Comparison of ENCODE assay signal across 8 cellular contexts in the genomic region with DNA sequence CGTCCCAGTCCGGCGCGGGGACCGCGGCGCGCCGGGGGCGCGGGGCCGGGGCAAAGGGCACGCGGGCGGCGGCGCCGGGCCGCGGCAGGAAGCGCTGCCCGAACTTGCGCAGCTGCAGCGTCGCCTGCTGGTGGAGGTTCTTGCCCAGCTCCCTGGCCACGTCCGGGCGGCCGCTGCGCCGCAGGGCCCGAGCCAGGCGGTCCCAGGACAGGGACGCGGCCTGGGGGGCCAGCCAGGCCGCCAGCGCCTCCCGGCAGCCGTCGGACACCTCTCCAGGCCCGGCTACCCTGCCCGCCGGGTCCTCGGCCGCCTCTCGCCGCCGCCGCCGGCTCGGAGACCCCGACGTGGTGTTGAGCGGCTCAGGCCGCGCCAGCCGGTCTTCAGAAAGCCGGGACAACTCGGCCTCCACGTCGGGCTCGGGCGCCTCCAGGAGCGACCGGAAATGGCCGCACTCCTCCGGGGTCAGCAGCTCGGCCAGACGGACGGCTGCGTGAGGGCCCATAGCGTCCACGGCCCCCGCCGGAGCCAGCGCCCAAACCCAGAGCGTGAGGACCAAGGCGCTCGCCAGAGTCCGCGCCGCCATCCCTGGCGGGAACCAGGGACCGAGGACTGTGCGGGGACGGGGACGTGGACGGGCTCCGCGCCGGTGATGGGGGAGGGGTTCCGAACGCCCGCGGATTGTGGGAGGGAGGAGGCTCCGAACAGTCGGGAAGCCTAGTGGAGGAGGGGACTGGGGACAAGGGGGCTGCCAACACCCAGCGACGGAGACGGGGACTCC. TPM values are rescaled to one million over a fixed set of nuclear protein-coding genes. Genes with fewer than 3 reads are reported as not detected.
DNase-seq lines count a peak whose midpoint lies in the region; ATAC-seq and TF ChIP-seq lines count a peak whose summit lies in the region.

No MANE protein-coding gene starts in this region.

- peaks cover 0 to 4% of the 10 kb centered on the region in 2 donors for H3K4me1 ChIP-seq in esophagus (ENCODE audit: control insufficient read depth in 2 of 2, insufficient read depth in 2 of 2, low read length in 1 of 2)
- H3K4me1 ChIP-seq in mucosa of descending colon (ENCODE audit: low read depth), result peaks cover 8% of the 10 kb centered on the region

- peak; percentile 97 for ATAC-seq in mucosa of descending colon
- ATAC-seq in HG02938 (IDR thresholded peaks at IDR 0.05; ENCODE audit: unreplicated experiment), result no peak

- H3K27ac Mint-ChIP-seq in activated T-cell treated with anti-CD3 and anti-CD28 coated beads, Interleukin-2, amount 50 U/mL, for 24 hours, result peak overlapping the region; percentile 61

- H3K9me3 Mint-ChIP-seq in activated T-cell treated with anti-CD3 and anti-CD28 coated beads, Interleukin-2, amount 50 U/mL, for 24 hours, result no peaks in the 10 kb centered on the region

- intact Hi-C loops in mucosa of descending colon (cut with DNase I, micrococcal nuclease), result no loop called here

- peaks cover 9% of the 10 kb centered on the region for H3K4me1 Mint-ChIP-seq in activated T-cell treated with anti-CD3 and anti-CD28 coated beads, Interleukin-2, amount 50 U/mL, for 24 hours (ENCODE audit: low read depth)

- peaks cover 0 to 2% of the 10 kb centered on the region in 2 donors for H3K27me3 ChIP-seq in esophagus (ENCODE audit: control insufficient read depth in 1 of 2, insufficient read depth in 2 of 2, low read length in 2 of 2)

- H3K9me3 ChIP-seq in esophagus (ENCODE audit: control insufficient read depth in 2 of 2, insufficient read depth in 1 of 2, low read depth in 1 of 2, low read length in 1 of 2), result no peaks in the 10 kb centered on the region
- no peaks in the 10 kb centered on the region for H3K9me3 ChIP-seq in mucosa of descending colon

- H3K27me3 Mint-ChIP-seq in activated T-cell treated with anti-CD3 and anti-CD28 coated beads, Interleukin-2, amount 50 U/mL, for 24 hours, result peaks cover 8% of the 10 kb centered on the region

- H3K4me3 Mint-ChIP-seq in activated T-cell treated with anti-CD3 and anti-CD28 coated beads, Interleukin-2, amount 50 U/mL, for 24 hours, result peak overlapping the region; percentile 74

- 4% methylated on average over 84 to 100 of the region's 100 CpGs for WGBS in esophagus, 2 donors

- in situ Hi-C loops in GM13976 (cut with MboI; ENCODE audit: low sequenced_read_pairs, unreplicated experiment), result no loop called here

- TF ChIP-seq CTCF in GM13976 (IDR thresholded peaks at IDR 0.05; ENCODE audit: borderline replicate concordance, control extremely low read depth, extremely low read depth, insufficient read depth, missing control alignments) (peak; percentile 72), mucosa of descending colon (IDR thresholded peaks at IDR 0.05) (peak; percentile 73)

- peak overlapping the region; percentile 27 to 59 for H3K27ac ChIP-seq in esophagus (ENCODE audit: low read depth in 2 of 2, low read length in 1 of 2)

- DNase-seq in GM13976 (ENCODE audit: low spot score), result peak; percentile 86
- peak; percentile 20 for DNase-seq in NCI-H526 treated with DMSO at 0.1 percent for 48 hours (lab: John Stamatoyannopoulos, UW)
- peak; percentile 84 for DNase-seq in activated T-cell treated with anti-CD3 and anti-CD28 coated beads, Interleukin-2, amount 50 U/mL, for 24 hours
- DNase-seq in mucosa of descending colon, result peak; percentile 87 to 93 (median 92)
- DNase-seq in stimulated activated CD8-positive, alpha-beta memory T cell treated with anti-CD3 and anti-CD28 coated beads, Interleukin-4, amount 100 ng/mL, for 4 hours (ENCODE audit: low read depth in 2 of 2, low spot score in 1 of 2), result peak; percentile 15 to 46
- DNase-seq in NCI-H446 (lab: John Stamatoyannopoulos, UW), result no peak

- H3K36me3 ChIP-seq in esophagus (ENCODE audit: control insufficient read depth in 2 of 2, insufficient read depth in 2 of 2, low read length in 1 of 2) (no peaks in the 10 kb centered on the region), mucosa of descending colon (ENCODE audit: low read depth) (no peaks in the 10 kb centered on the region)

- H3K36me3 Mint-ChIP-seq in activated T-cell treated with anti-CD3 and anti-CD28 coated beads, Interleukin-2, amount 50 U/mL, for 24 hours (ENCODE audit: low read depth), result no peaks in the 10 kb centered on the region

- H3K4me3 ChIP-seq in esophagus (ENCODE audit: low read depth in 1 of 2, low read length in 2 of 2) (peak overlapping the region; percentile 48 to 50), mucosa of descending colon (peak overlapping the region; percentile 46)

RNA-seq across cellular contexts. Expression of a gene that starts 34.0 kb away (rescaled TPM):
- under 1 TPM; 0.06 to 0.08 TPM for polyA plus RNA-seq in esophagus
- total RNA-seq in mucosa of descending colon, result under 1 TPM; 0.26 to 0.44 (median 0.34) TPM

Comparison
In these comparisons a context has a peak if more than half of its experiments do, and no peak if none do; other contexts are left out.
1. DNase-seq: peak in GM13976 (single experiment), NCI-H526 treated with DMSO at 0.1 percent for 48 hours (single experiment), activated T-cell treated with anti-CD3 and anti-CD28 coated beads, Interleukin-2, amount 50 U/mL, for 24 hours (single experiment), mucosa of descending colon (3 of 3) and stimulated activated CD8-positive, alpha-beta memory T cell treated with anti-CD3 and anti-CD28 coated beads, Interleukin-4, amount 100 ng/mL, for 4 hours (2 of 2); none in NCI-H446 (0 of 2).